1 cellular context compared by ENCODE assay signal in genomic region chr10:28552775-28553174, GRCh38.
TF ChIP-seq lines count a peak whose summit lies in the region.

No MANE protein-coding gene starts in this region.

TF ChIP-seq in HepG2, 621 proteins besides CTCF, POLR2A, EP300 and RAD21 (continued from another document):
- no peak for TF ChIP-seq ZNF800 (CRISPR knock-in tag; IDR thresholded peaks at IDR 0.05)
- TF ChIP-seq THAP9 (CRISPR knock-in tag; IDR thresholded peaks at IDR 0.05; ENCODE audit: borderline replicate concordance): no peak
- no peak for TF ChIP-seq ZNF546 (CRISPR knock-in tag; conservative IDR thresholded peaks at IDR 0.05)
- TF ChIP-seq KAT7 (CRISPR knock-in tag; IDR thresholded peaks at IDR 0.05; ENCODE audit: borderline replicate concordance): no peak
- TF ChIP-seq TMF1 (CRISPR knock-in tag; IDR thresholded peaks at IDR 0.05; ENCODE audit: low read depth): no peak
- TF ChIP-seq TP53 (CRISPR knock-in tag; conservative IDR thresholded peaks at IDR 0.05): no peak
- TF ChIP-seq ATRX (CRISPR knock-in tag; IDR thresholded peaks at IDR 0.05; ENCODE audit: borderline replicate concordance): no peak
- TF ChIP-seq SYNCRIP (IDR thresholded peaks at IDR 0.05; ENCODE audit: insufficient read depth, low read depth, low read length): no peak
- no peak for TF ChIP-seq ZHX1 (CRISPR knock-in tag; IDR thresholded peaks at IDR 0.05; ENCODE audit: low read depth)
- no peak for TF ChIP-seq CREM (IDR thresholded peaks at IDR 0.05)
- no peak for TF ChIP-seq CREM (CRISPR knock-in tag; IDR thresholded peaks at IDR 0.05)
